ENCODE assay signal across 17 cellular contexts in the genomic region with DNA sequence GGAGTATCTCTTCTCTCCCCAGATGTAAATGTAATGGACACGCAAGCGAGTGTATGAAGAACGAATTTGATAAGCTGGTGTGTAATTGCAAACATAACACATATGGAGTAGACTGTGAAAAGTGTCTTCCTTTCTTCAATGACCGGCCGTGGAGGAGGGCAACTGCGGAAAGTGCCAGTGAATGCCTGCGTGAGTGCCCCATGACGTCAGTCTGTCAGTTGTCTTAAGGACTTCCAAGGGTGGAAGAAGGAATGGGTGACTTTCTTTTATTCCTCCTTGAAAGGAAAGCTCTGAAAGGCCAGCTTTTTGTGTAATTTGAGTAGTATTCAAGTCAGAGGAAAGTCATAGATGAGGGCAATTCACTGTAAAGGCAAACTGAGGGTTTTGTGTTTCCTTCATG.
DNase-seq lines count a peak whose midpoint lies in the region; ATAC-seq, FAIRE-seq and TF ChIP-seq lines count a peak whose summit lies in the region.
"Had no signal": no experiment of that assay in that cellular context is flagged by ENCODE, and none has a peak within 500 bp of the region (broad histone marks: within the 10 kb centered on the region; RNA-seq: fewer than 3 reads in every experiment).

No MANE protein-coding gene starts in this region.

- H3K4me3 ChIP-seq in astrocyte (ENCODE audit: insufficient read depth, low read depth, low read length) (no peak overlapping the region), left lung (no peak overlapping the region), gastrocnemius medialis (no peak overlapping the region)
- H3K4me3 ChIP-seq: A549, GM23248 had no signal

- no peak overlapping the region for H3K4me2 ChIP-seq in astrocyte (ENCODE audit: low read length)
- H3K4me2 ChIP-seq: A549 had no signal

- no peaks in the 10 kb centered on the region for H3K9me3 Mint-ChIP-seq in astrocyte (ENCODE audit: unreplicated experiment)
- peaks cover 3% of the 10 kb centered on the region for H3K9me3 Mint-ChIP-seq in glutamatergic neuron (ENCODE audit: unreplicated experiment)
- H3K9me3 Mint-ChIP-seq: CD8-positive, alpha-beta T cell had no signal

- TF ChIP-seq POLR2A in gastrocnemius medialis (IDR thresholded peaks at IDR 0.05): no peak

- H3K9me3 ChIP-seq in astrocyte (ENCODE audit: insufficient read depth, low read depth, low read length) (no peaks in the 10 kb centered on the region), left lung (no peaks in the 10 kb centered on the region), gastrocnemius medialis (no peaks in the 10 kb centered on the region)
- H3K9me3 ChIP-seq: A549, BE2C had no signal

- peaks cover 52% of the 10 kb centered on the region for H4K20me1 ChIP-seq in astrocyte (ENCODE audit: insufficient read depth, low read length)

- H3K9ac ChIP-seq in astrocyte (ENCODE audit: low read length): no peak overlapping the region
- H3K9ac ChIP-seq: GM23248 had no signal

- intact Hi-C loops in left lung (cut with DNase I): no loop called here
- intact Hi-C loops in gastrocnemius medialis (cut with DNase I; ENCODE audit: low total_unique reads): no loop called here

- H3K27ac Mint-ChIP-seq in astrocyte (ENCODE audit: unreplicated experiment): no peak overlapping the region
- no peak overlapping the region for H3K27ac Mint-ChIP-seq in glutamatergic neuron (ENCODE audit: unreplicated experiment)
- H3K27ac Mint-ChIP-seq: CD8-positive, alpha-beta T cell had no signal

- no peak for TF ChIP-seq CTCF in astrocyte (IDR thresholded peaks at IDR 0.05; ENCODE audit: insufficient read depth, low read depth, low read length)
- no peak for TF ChIP-seq CTCF in left lung (IDR thresholded peaks at IDR 0.05)
- TF ChIP-seq CTCF in gastrocnemius medialis (IDR thresholded peaks at IDR 0.05 in 4 of 5, conservative IDR thresholded peaks at IDR 0.05 in 1 of 5): no peak
- no peak for TF ChIP-seq CTCF in D721Med (IDR thresholded peaks at IDR 0.05; ENCODE audit: insufficient read depth, missing control alignments)
- no peak for TF ChIP-seq CTCF in glutamatergic neuron (IDR thresholded peaks at IDR 0.05; ENCODE audit: partially characterized antibody, unreplicated experiment)

- no peak overlapping the region for H2AFZ ChIP-seq in astrocyte (ENCODE audit: low read depth, low read length)
- H2AFZ ChIP-seq: GM23248 had no signal

- H3K27ac ChIP-seq in astrocyte (ENCODE audit: low read depth, low read length): no peak overlapping the region
- no peak overlapping the region for H3K27ac ChIP-seq in left lung
- peak overlapping the region in 3 of 4 donors; percentile 18 to 38 (median 31) for H3K27ac ChIP-seq in gastrocnemius medialis
- H3K27ac ChIP-seq: A549, C4-2B, GM23248 had no signal

- H3K4me1 ChIP-seq in astrocyte (ENCODE audit: insufficient read depth, low read length): peaks cover 6% of the 10 kb centered on the region
- peaks cover 0 to 3% of the 10 kb centered on the region in 2 donors for H3K4me1 ChIP-seq in left lung
- H3K4me1 ChIP-seq in gastrocnemius medialis: peaks cover 28 to 35% of the 10 kb centered on the region in 2 donors
- H3K4me1 ChIP-seq: BE2C had no signal

- H3K36me3 ChIP-seq in astrocyte (ENCODE audit: insufficient read depth, low read length): peaks cover 46% of the 10 kb centered on the region
- H3K36me3 ChIP-seq in left lung: peaks cover 0 to 15% of the 10 kb centered on the region in 2 donors
- H3K36me3 ChIP-seq in gastrocnemius medialis: peaks cover 0 to 18% of the 10 kb centered on the region in 2 donors

- ATAC-seq in left lung (peak; percentile 83), gastrocnemius medialis (no peak)
- ATAC-seq: A549; CD8-positive, alpha-beta T cell; HCT116; HepG2 had no signal

- H3K4me3 Mint-ChIP-seq in astrocyte (ENCODE audit: unreplicated experiment) (no peak overlapping the region), glutamatergic neuron (ENCODE audit: unreplicated experiment) (no peak overlapping the region)
- H3K4me3 Mint-ChIP-seq: CD8-positive, alpha-beta T cell had no signal

- H3K27me3 ChIP-seq in astrocyte (ENCODE audit: insufficient read depth, low read length) (no peaks in the 10 kb centered on the region), left lung (no peaks in the 10 kb centered on the region), gastrocnemius medialis (no peaks in the 10 kb centered on the region)
- H3K27me3 ChIP-seq: BE2C had no signal

- in situ Hi-C loops in gastrocnemius medialis (cut with MboI; ENCODE audit: low sequenced_read_pairs in 4 of 4): loop anchor here (25.0 kb wide), 2 partner anchors 148 to 273 kb away; a partner anchor contains a TSS

- H3K79me2 ChIP-seq in astrocyte (ENCODE audit: insufficient read depth, low read length): peaks cover 71% of the 10 kb centered on the region

- FAIRE-seq in astrocyte (lab: Jason Lieb, UNC) (no peak), D721Med (lab: Jason Lieb, UNC) (no peak)
- FAIRE-seq: A549, H54, HepG2, HTR-8/SVneo had no signal

- peaks cover 18% of the 10 kb centered on the region for H3K36me3 Mint-ChIP-seq in astrocyte (ENCODE audit: low read depth, unreplicated experiment)
- H3K36me3 Mint-ChIP-seq in glutamatergic neuron (ENCODE audit: unreplicated experiment): peaks cover 3% of the 10 kb centered on the region
- H3K36me3 Mint-ChIP-seq: CD8-positive, alpha-beta T cell had no signal

- H3K27me3 Mint-ChIP-seq in astrocyte (ENCODE audit: low read depth, unreplicated experiment) (no peaks in the 10 kb centered on the region), glutamatergic neuron (ENCODE audit: unreplicated experiment) (peaks cover 2% of the 10 kb centered on the region)

- DNase-seq in astrocyte (ENCODE audit: low read depth) (peak; percentile 20), left lung (peak in 1 of 2 donors; percentile 61), gastrocnemius medialis (no peak), D721Med (ENCODE audit: insufficient read length, low spot score) (no peak), DMS153 treated with DMSO at 0.1 percent for 48 hours (lab: John Stamatoyannopoulos, UW; ENCODE audit: unreplicated experiment) (no peak), glutamatergic neuron (no peak)
- DNase-seq: BE2C; CD8-positive, alpha-beta T cell; COR-L47; DMS53; GM23248 had no signal

- peaks cover 14% of the 10 kb centered on the region for H3K4me1 Mint-ChIP-seq in astrocyte (ENCODE audit: low read depth, unreplicated experiment)
- no peaks in the 10 kb centered on the region for H3K4me1 Mint-ChIP-seq in glutamatergic neuron (ENCODE audit: low read depth, unreplicated experiment)

Comparison
In these comparisons a context has a peak if more than half of its experiments do, and no peak if none do; other contexts are left out.
1. H3K27ac ChIP-seq: peak in gastrocnemius medialis (3 of 4); none in astrocyte (single experiment) and left lung (0 of 2).